In genomic region chr16:4768549-4769305, GRCh38 we compare ENCODE assay signal across 8 cellular contexts. TPM values are rescaled to one million over a fixed set of nuclear protein-coding genes. Genes with fewer than 3 reads are reported as not detected.
DNase-seq lines count a peak whose midpoint lies in the region; ATAC-seq and TF ChIP-seq lines count a peak whose summit lies in the region.

No MANE protein-coding gene starts in this region.

- CTCF ChIA-PET in CD8-positive, alpha-beta memory T cell (lab: Charles Lee), result interaction anchor here (1.1 to 1.6 kb wide), 2 partner anchors 34 kb away, joined by 4 to 6 read pairs; partner anchors contain the start of genes ANKS3, DNAAF8 and ROGDI

- 8 to 14% methylated on average over 42 to 45 of the region's 48 CpGs for WGBS in mesodermal cell (ENCODE audit: insufficient coverage in 2 of 2), 2 experiments

- peak overlapping the region; percentile 85 to 98 (median 93) for H3K27ac Mint-ChIP-seq in CD8-positive, alpha-beta memory T cell
- peak overlapping the region; percentile 94 for H3K27ac Mint-ChIP-seq in endothelial cell (ENCODE audit: unreplicated experiment)

- no peaks in the 10 kb centered on the region for H3K9me3 Mint-ChIP-seq in CD8-positive, alpha-beta memory T cell
- no peaks in the 10 kb centered on the region for H3K9me3 Mint-ChIP-seq in endothelial cell (ENCODE audit: unreplicated experiment)

- DNase-seq in CD8-positive, alpha-beta memory T cell, result peak; percentile 71 to 88 (median 79)
- peak; percentile 66 for DNase-seq in HS-5 (ENCODE audit: low read depth)
- peak; percentile 75 for DNase-seq in NOMO-1 treated with dmso at 0.1 percent for 144 hours (lab: John Stamatoyannopoulos, UW; ENCODE audit: unreplicated experiment)
- peak; percentile 83 for DNase-seq in activated CD8-positive, alpha-beta memory T cell treated with anti-CD3 and anti-CD28 coated beads, Interleukin-2, amount 50 U/mL, for 4 hours
- peak; percentile 100 for DNase-seq in endothelial cell (ENCODE audit: low spot score)
- DNase-seq in stimulated activated CD8-positive, alpha-beta memory T cell treated with anti-CD3 and anti-CD28 coated beads, Interleukin-15, amount 100 ng/mL, for 1 hour (ENCODE audit: low read depth), result peak; percentile 63

- H3K27ac ChIP-seq in CD8-positive, alpha-beta memory T cell (ENCODE audit: low read depth, low read length), result peak overlapping the region; percentile 51
- H3K27ac ChIP-seq in mesodermal cell (ENCODE audit: low read depth, low read length, severe bottlenecking), result peak overlapping the region; percentile 41

- TF ChIP-seq CTCF in endothelial cell (IDR thresholded peaks at IDR 0.05; ENCODE audit: unreplicated experiment), result no peak

- H3K4me1 Mint-ChIP-seq in CD8-positive, alpha-beta memory T cell, result peaks cover 23 to 39% (median 35%) of the 10 kb centered on the region in 3 donors
- H3K4me1 Mint-ChIP-seq in endothelial cell (ENCODE audit: unreplicated experiment), result peaks cover 15% of the 10 kb centered on the region

- H3K27me3 Mint-ChIP-seq in CD8-positive, alpha-beta memory T cell, result peaks cover 0 to 1% of the 10 kb centered on the region in 2 donors
- peaks cover 6% of the 10 kb centered on the region for H3K27me3 Mint-ChIP-seq in endothelial cell (ENCODE audit: unreplicated experiment)

- peak overlapping the region; percentile 88 to 99 (median 91) for H3K4me3 Mint-ChIP-seq in CD8-positive, alpha-beta memory T cell
- H3K4me3 Mint-ChIP-seq in endothelial cell (ENCODE audit: unreplicated experiment), result peak overlapping the region; percentile 88

- peak; percentile 66 for ATAC-seq in GM19455 (IDR thresholded peaks at IDR 0.05; ENCODE audit: unreplicated experiment)

- peaks cover 24% of the 10 kb centered on the region for H3K4me1 ChIP-seq in CD8-positive, alpha-beta memory T cell (ENCODE audit: insufficient read depth, low read length)
- peaks cover 11% of the 10 kb centered on the region for H3K4me1 ChIP-seq in mesodermal cell (ENCODE audit: control insufficient read depth, insufficient read depth, low read length, poor library complexity, severe bottlenecking)

- peak overlapping the region; percentile 66 for H3K4me3 ChIP-seq in CD8-positive, alpha-beta memory T cell (ENCODE audit: low read length)
- peak overlapping the region; percentile 42 for H3K4me3 ChIP-seq in mesodermal cell (ENCODE audit: extremely low read depth, insufficient read depth, low read length, poor library complexity, severe bottlenecking)

- H3K27me3 ChIP-seq in CD8-positive, alpha-beta memory T cell (ENCODE audit: insufficient read depth, low read length, poor library complexity, severe bottlenecking), result no peaks in the 10 kb centered on the region

- H3K36me3 Mint-ChIP-seq in CD8-positive, alpha-beta memory T cell, result peaks cover 0 to 22% (median 0%) of the 10 kb centered on the region in 3 donors
- peaks cover 7% of the 10 kb centered on the region for H3K36me3 Mint-ChIP-seq in endothelial cell (ENCODE audit: low read depth, unreplicated experiment)

- POLR2A ChIA-PET in CD8-positive, alpha-beta memory T cell (lab: Charles Lee), result interaction anchor here (0.6 to 4.1 kb wide), 6 partner anchors 29 to 840 kb away, joined by 3 to 27 read pairs (median 5); partner anchors contain the start of genes ANKS3, DNAAF8, GLYR1 and ROGDI

- H3K36me3 ChIP-seq in CD8-positive, alpha-beta memory T cell (ENCODE audit: insufficient read depth, low read length), result no peaks in the 10 kb centered on the region
- H3K36me3 ChIP-seq in mesodermal cell (ENCODE audit: control insufficient read depth, insufficient read depth, low read length), result peaks cover 19% of the 10 kb centered on the region

- H3K9me3 ChIP-seq in CD8-positive, alpha-beta memory T cell (ENCODE audit: low read length), result no peaks in the 10 kb centered on the region
- no peaks in the 10 kb centered on the region for H3K9me3 ChIP-seq in mesodermal cell (ENCODE audit: control insufficient read depth, low read length)

RNA-seq across cellular contexts. Expression of gene ZNF500, which starts 1.8 kb away (rescaled TPM):
- 10 to 100 TPM; 12.7 to 13.7 TPM for total RNA-seq in CD8-positive, alpha-beta memory T cell
- polyA plus RNA-seq in CD8-positive, alpha-beta memory T cell, result 15.2 TPM
- 32.8 TPM for total RNA-seq in endothelial cell (ENCODE audit: unreplicated experiment)
- 7.6 TPM for polyA plus RNA-seq in mesodermal cell (2013, experiment 1 of 2)
- polyA plus RNA-seq in mesodermal cell (2013, experiment 2 of 2), result 7.0 TPM

RNA-seq across cellular contexts. Expression of gene SEPTIN12, which starts 19.4 kb away (rescaled TPM):
- total RNA-seq in CD8-positive, alpha-beta memory T cell, result not detected
- polyA plus RNA-seq in CD8-positive, alpha-beta memory T cell, result not detected
- total RNA-seq in endothelial cell (ENCODE audit: unreplicated experiment), result 11.5 TPM
- not detected for polyA plus RNA-seq in mesodermal cell (2013, experiment 1 of 2)
- not detected for polyA plus RNA-seq in mesodermal cell (2013, experiment 2 of 2)

RNA-seq across cellular contexts. Expression of gene SMIM22, which starts 26.4 kb away (rescaled TPM):
- not detected for total RNA-seq in CD8-positive, alpha-beta memory T cell
- polyA plus RNA-seq in CD8-positive, alpha-beta memory T cell, result not detected
- not detected for total RNA-seq in endothelial cell (ENCODE audit: unreplicated experiment)
- not detected for polyA plus RNA-seq in mesodermal cell (2013, experiment 1 of 2)
- not detected for polyA plus RNA-seq in mesodermal cell (2013, experiment 2 of 2)

RNA-seq across cellular contexts. Expression of gene ROGDI, which starts 33.7 kb away (rescaled TPM):
- 1 to 10 TPM; 7.4 to 8.1 TPM for total RNA-seq in CD8-positive, alpha-beta memory T cell
- polyA plus RNA-seq in CD8-positive, alpha-beta memory T cell, result 7.8 TPM
- 46.2 TPM for total RNA-seq in endothelial cell (ENCODE audit: unreplicated experiment)
- 21.3 TPM for polyA plus RNA-seq in mesodermal cell (2013, experiment 1 of 2)
- polyA plus RNA-seq in mesodermal cell (2013, experiment 2 of 2), result 19.6 TPM

RNA-seq across cellular contexts. Expression of gene DNAAF8, which starts 34.4 kb away (rescaled TPM):
- under 1 TPM; 0.15 to 0.31 TPM for total RNA-seq in CD8-positive, alpha-beta memory T cell
- 0.35 TPM for polyA plus RNA-seq in CD8-positive, alpha-beta memory T cell
- total RNA-seq in endothelial cell (ENCODE audit: unreplicated experiment), result 0.18 TPM
- polyA plus RNA-seq in mesodermal cell (2013, experiment 1 of 2), result 0.26 TPM
- 0.71 TPM for polyA plus RNA-seq in mesodermal cell (2013, experiment 2 of 2)

Comparison
In these comparisons a context has a peak if more than half of its experiments do, and no peak if none do; other contexts are left out.
1. Peak in every context shown above with its lines: DNase-seq, ATAC-seq, H3K4me3 ChIP-seq and H3K27ac ChIP-seq.
2. RNA of gene SEPTIN12, which starts 19.4 kb away (total RNA-seq): 11.5 TPM in endothelial cell (single experiment); not detected in CD8-positive, alpha-beta memory T cell; every median in the first group is over 10 times any median in the second.